ENCODE assay signal across 16 cellular contexts in the genomic region with DNA sequence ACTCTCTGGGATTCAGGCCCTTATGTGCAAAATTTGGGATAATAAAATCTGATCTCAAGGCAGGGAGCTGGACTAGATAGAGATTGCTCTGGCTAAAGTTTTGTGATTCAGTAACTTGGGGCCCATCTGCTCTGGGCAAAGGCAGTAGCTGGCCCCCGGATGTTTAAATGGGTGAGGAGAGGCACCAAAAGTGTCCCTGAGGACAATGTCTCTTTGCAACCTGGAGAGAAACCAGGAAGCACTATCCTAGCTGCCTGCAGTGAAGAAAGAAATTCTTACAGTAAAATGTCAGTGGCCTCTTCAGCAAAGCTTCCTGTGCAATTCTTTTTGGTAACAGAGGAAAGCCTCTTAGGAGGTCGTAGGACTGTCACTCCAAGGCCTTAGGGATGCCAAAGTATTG. TPM values are rescaled to one million over a fixed set of nuclear protein-coding genes. Genes with fewer than 3 reads are reported as not detected.
A peak's percentile ranks its signal among the peaks of the same experiment; 100 is the strongest.
DNase-seq lines count a peak whose midpoint lies in the region; FAIRE-seq and TF ChIP-seq lines count a peak whose summit lies in the region.
"Had no signal": no experiment of that assay in that cellular context is flagged by ENCODE, and none has a peak within 500 bp of the region (broad histone marks: within the 10 kb centered on the region; RNA-seq: fewer than 3 reads in every experiment).

No MANE protein-coding gene starts in this region.

- DNase-seq in A673 (ENCODE audit: low spot score) (peak; percentile 74), SK-MEL-5 (ENCODE audit: low read depth, low spot score) (peak; percentile 10), suprapubic skin (ENCODE audit: low spot score in 2 of 2) (no peak), NCI-H1105 (lab: John Stamatoyannopoulos, UW) (no peak), urothelium cell line (ENCODE audit: low spot score) (no peak)
- no peak for DNase-seq in activated effector memory CD4-positive, alpha-beta T cell treated with anti-CD3 and anti-CD28 coated beads, Interleukin-2, amount 50 U/mL, for 16 hours
- DNase-seq: C1 segment of cervical spinal cord; CD4-positive, alpha-beta T cell; DMS79; GOT3; H9 had no signal

- H3K27ac ChIP-seq in A673 (ENCODE audit: low read depth, low read length, poor library complexity, severe bottlenecking), result no peak overlapping the region
- peak overlapping the region; percentile 27 to 46 for H3K27ac ChIP-seq in liver (ENCODE audit: low read depth in 1 of 2, low read length in 2 of 2)
- H3K27ac ChIP-seq in suprapubic skin, result peak overlapping the region; percentile 3
- H3K27ac ChIP-seq: 22Rv1 had no signal

- TF ChIP-seq EP300 in suprapubic skin (IDR thresholded peaks at IDR 0.05), result no peak

- CTCF ChIA-PET in A673 (lab: Charles Lee), result no interaction called here

- intact Hi-C loops in A673 (cut with micrococcal nuclease; ENCODE audit: unreplicated experiment), result no loop called here

- H3K9ac ChIP-seq in liver (ENCODE audit: low read depth in 1 of 2, low read length in 2 of 2), result no peak overlapping the region

- H3K27me3 ChIP-seq in A673 (replicated peaks; ENCODE audit: insufficient read depth, low read depth, low read length, poor library complexity), result no peaks in the 10 kb centered on the region
- H3K27me3 ChIP-seq in liver (ENCODE audit: control insufficient read depth in 4 of 4, insufficient read depth in 4 of 4, low read length in 3 of 4), result no peaks in the 10 kb centered on the region
- no peaks in the 10 kb centered on the region for H3K27me3 ChIP-seq in suprapubic skin

- TF ChIP-seq CTCF in A673 (conservative IDR thresholded peaks at IDR 0.05; ENCODE audit: low read depth, low read length), result no peak
- no peak for TF ChIP-seq CTCF in liver (IDR thresholded peaks at IDR 0.05; ENCODE audit: low read depth, low read length, missing input control)
- no peak for TF ChIP-seq CTCF in suprapubic skin (IDR thresholded peaks at IDR 0.05)

- H3K36me3 ChIP-seq in A673 (ENCODE audit: insufficient read depth, low read length, poor library complexity, severe bottlenecking) (no peaks in the 10 kb centered on the region), liver (ENCODE audit: control insufficient read depth in 4 of 4, insufficient read depth in 3 of 4, low read depth in 1 of 4, low read length in 3 of 4) (no peaks in the 10 kb centered on the region), suprapubic skin (no peaks in the 10 kb centered on the region)

- no peak overlapping the region for H3K4me3 ChIP-seq in A673 (ENCODE audit: low read depth, low read length, poor library complexity, severe bottlenecking)
- no peak overlapping the region for H3K4me3 ChIP-seq in liver (ENCODE audit: low read depth in 1 of 3, low read length in 3 of 3)
- H3K4me3 ChIP-seq in suprapubic skin, result no peak overlapping the region

- H3K4me1 ChIP-seq in A673 (ENCODE audit: insufficient read depth, low read length, poor library complexity, severe bottlenecking), result peaks cover 71% of the 10 kb centered on the region
- H3K4me1 ChIP-seq in liver (ENCODE audit: control insufficient read depth in 4 of 4, insufficient read depth in 4 of 4, low read length in 3 of 4), result peaks cover 7 to 58% (median 53%) of the 10 kb centered on the region in 4 donors
- H3K4me1 ChIP-seq in suprapubic skin, result peaks cover 58% of the 10 kb centered on the region

- H3K9me3 ChIP-seq in A673 (ENCODE audit: low read depth, low read length, poor library complexity, severe bottlenecking), result no peaks in the 10 kb centered on the region
- no peaks in the 10 kb centered on the region for H3K9me3 ChIP-seq in liver (ENCODE audit: control insufficient read depth in 4 of 4, low read length in 3 of 4)
- H3K9me3 ChIP-seq in suprapubic skin, result no peaks in the 10 kb centered on the region

- FAIRE-seq in urothelium cell line (lab: Jason Lieb, UNC), result no peak
- FAIRE-seq: GM12891, HTR-8/SVneo had no signal

- WGBS in liver, result 47% methylated on average over 2 of the region's 2 CpGs
- 80% methylated on average over 2 of the region's 2 CpGs for WGBS in suprapubic skin

- no peak for TF ChIP-seq RAD21 in liver (IDR thresholded peaks at IDR 0.05)

- in situ Hi-C loops in SK-MEL-5 (cut with HindIII; ENCODE audit: low pct_unique_long_range_greater_than_20kb, low sequenced_read_pairs), result no loop called here

- POLR2A ChIA-PET in A673 (lab: Charles Lee; ENCODE audit: low non-redundant PET), result no interaction called here

- no TSS peak for BruUV-seq in A673 (replicated peaks; lab: Mats Ljungman, UMichigan)

- TF ChIP-seq POLR2A in suprapubic skin (IDR thresholded peaks at IDR 0.05), result no peak

TF ChIP-seq in liver, 16 proteins besides CTCF, POLR2A, EP300 and RAD21:
- TF ChIP-seq, protein P1, sequence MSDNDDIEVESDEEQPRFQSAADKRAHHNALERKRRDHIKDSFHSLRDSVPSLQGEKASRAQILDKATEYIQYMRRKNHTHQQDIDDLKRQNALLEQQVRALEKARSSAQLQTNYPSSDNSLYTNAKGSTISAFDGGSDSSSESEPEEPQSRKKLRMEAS (IDR thresholded peaks at IDR 0.05), result no peak
- TF ChIP-seq JUND (IDR thresholded peaks at IDR 0.05) (no peak), RXRA (IDR thresholded peaks at IDR 0.05) (peak; percentile 48 to 87), HNF4A (conservative IDR thresholded peaks at IDR 0.05) (peak in 1 of 2 donors; percentile 13), GABPA (IDR thresholded peaks at IDR 0.05 in 1 of 2, conservative IDR thresholded peaks at IDR 0.05 in 1 of 2) (no peak), FOXA1 (IDR thresholded peaks at IDR 0.05) (no peak), SP1 (IDR thresholded peaks at IDR 0.05) (no peak)
- TF ChIP-seq, protein P2, sequence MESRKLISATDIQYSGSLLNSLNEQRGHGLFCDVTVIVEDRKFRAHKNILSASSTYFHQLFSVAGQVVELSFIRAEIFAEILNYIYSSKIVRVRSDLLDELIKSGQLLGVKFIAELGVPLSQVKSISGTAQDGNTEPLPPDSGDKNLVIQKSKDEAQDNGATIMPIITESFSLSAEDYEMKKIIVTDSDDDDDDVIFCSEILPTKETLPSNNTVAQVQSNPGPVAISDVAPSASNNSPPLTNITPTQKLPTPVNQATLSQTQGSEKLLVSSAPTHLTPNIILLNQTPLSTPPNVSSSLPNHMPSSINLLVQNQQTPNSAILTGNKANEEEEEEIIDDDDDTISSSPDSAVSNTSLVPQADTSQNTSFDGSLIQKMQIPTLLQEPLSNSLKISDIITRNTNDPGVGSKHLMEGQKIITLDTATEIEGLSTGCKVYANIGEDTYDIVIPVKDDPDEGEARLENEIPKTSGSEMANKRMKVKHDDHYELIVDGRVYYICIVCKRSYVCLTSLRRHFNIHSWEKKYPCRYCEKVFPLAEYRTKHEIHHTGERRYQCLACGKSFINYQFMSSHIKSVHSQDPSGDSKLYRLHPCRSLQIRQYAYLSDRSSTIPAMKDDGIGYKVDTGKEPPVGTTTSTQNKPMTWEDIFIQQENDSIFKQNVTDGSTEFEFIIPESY (IDR thresholded peaks at IDR 0.05), result no peak

RNA-seq across cellular contexts. Expression of gene BARX2, which starts 54.6 kb away (rescaled TPM):
- total RNA-seq in A673 (2021) (36.4 and 43.0 TPM in 2 replicates), liver (not detected), suprapubic skin (10 to 100 TPM; 11.1 to 31.8 (median 23.2) TPM)
- not detected in 2 replicates for total RNA-seq in SK-MEL-5 (2014; rRNA removed; shearing (Covaris generic))
- not detected in 2 replicates for polyA plus RNA-seq in SK-MEL-5 (2015; cell fraction: cytosol; rRNA removed)
- polyA plus RNA-seq in SK-MEL-5 (2015; cell fraction: nucleus; rRNA removed), result not detected in 2 replicates
- not detected for polyA plus RNA-seq in liver
- total RNA-seq: CD4-positive, alpha-beta T cell; G401; H9 had no signal

Comparison
In these comparisons a context has a peak if more than half of its experiments do, and no peak if none do; other contexts are left out.
1. DNase-seq: peak in A673 (single experiment) and SK-MEL-5 (single experiment); none in suprapubic skin (0 of 2), activated effector memory CD4-positive, alpha-beta T cell treated with anti-CD3 and anti-CD28 coated beads, Interleukin-2, amount 50 U/mL, for 16 hours (single experiment), NCI-H1105 (single experiment) and urothelium cell line (single experiment).
2. RNA of gene BARX2, which starts 54.6 kb away (total RNA-seq): 36.4 to 43.0 TPM in A673 and 11.1 to 31.8 TPM in suprapubic skin; not detected in SK-MEL-5 and not detected in liver; every median in the first group is over 10 times any median in the second.